In the genomic region with DNA sequence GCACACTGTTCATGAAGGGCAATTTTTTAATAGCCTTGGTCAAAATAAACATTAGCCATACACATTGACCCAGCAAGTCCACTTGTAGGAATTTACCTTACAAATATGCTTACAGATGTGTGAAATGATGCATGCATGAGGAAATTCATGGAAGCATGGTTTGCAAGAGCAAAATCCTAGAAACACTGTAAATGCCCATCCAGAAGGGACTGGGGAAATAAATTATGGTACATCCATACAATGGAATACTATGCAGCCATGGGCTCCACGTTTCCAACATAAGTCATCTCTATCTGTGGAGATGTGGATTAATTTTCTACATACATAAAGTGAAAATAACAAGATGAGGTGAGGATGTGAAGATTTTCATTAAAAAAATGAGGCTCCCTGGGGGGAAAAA, we compare ENCODE assay signal across 29 cellular contexts.
"Had no signal": no experiment of that assay in that cellular context is flagged by ENCODE, and none has a peak within 500 bp of the region (broad histone marks: within the 10 kb centered on the region; RNA-seq: fewer than 3 reads in every experiment).

No MANE protein-coding gene starts in this region.

- H3K36me3 Mint-ChIP-seq: natural killer cell; neural progenitor cell; stimulated activated memory B cell treated with anti-CD40 and anti-IgM and Interleukin-4, amounts not matched to agents 10 μg/mL and 1 μg/mL and 100 μg/mL, for 72 hours; type B pancreatic cell had no signal

- H3K27me3 Mint-ChIP-seq: type B pancreatic cell had no signal

- H2AFZ ChIP-seq: parathyroid adenoma had no signal

- H3K27ac Mint-ChIP-seq: natural killer cell; nephron; neural progenitor cell; progenitor cell of endocrine pancreas; stimulated activated memory B cell treated with anti-CD40 and anti-IgM and Interleukin-4, amounts not matched to agents 10 μg/mL and 1 μg/mL and 100 μg/mL, for 72 hours; stimulated activated naive CD8-positive, alpha-beta T cell treated with anti-CD3 and anti-CD28 coated beads, Interleukin-15, amount 100 ng/mL, for 72 hours; type B pancreatic cell had no signal

- H3K79me2 ChIP-seq: parathyroid adenoma had no signal

- H3K4me2 ChIP-seq: neural progenitor cell had no signal

- H3K27me3 ChIP-seq: neural progenitor cell, ovary, right lobe of liver, sigmoid colon, suprapubic skin, testis, tibial artery, transverse colon, upper lobe of right lung, uterus had no signal

- H3K27ac ChIP-seq: neural progenitor cell, ovary, parathyroid adenoma, psoas muscle, right lobe of liver, sigmoid colon, suprapubic skin, testis, tibial artery, transverse colon, upper lobe of right lung, uterus had no signal

- H3K9me3 Mint-ChIP-seq: natural killer cell; stimulated activated memory B cell treated with anti-CD40 and anti-IgM and Interleukin-4, amounts not matched to agents 10 μg/mL and 1 μg/mL and 100 μg/mL, for 72 hours; stimulated activated naive CD8-positive, alpha-beta T cell treated with anti-CD3 and anti-CD28 coated beads, Interleukin-15, amount 100 ng/mL, for 72 hours had no signal

- DNase-seq: natural killer cell; occipital lobe; ovary; posterior cingulate gyrus; psoas muscle; right cardiac atrium; right lobe of liver; sigmoid colon; small intestine; stimulated activated CD4-positive, alpha-beta T cell treated with anti-CD3 and anti-CD28 coated beads, Interleukin-15, amount 100 ng/mL, for 24 hours; stimulated activated CD4-positive, alpha-beta T cell treated with anti-CD3 and anti-CD28 coated beads, Interleukin-4, amount 100 ng/mL, for 1 hour; stimulated activated CD4-positive, alpha-beta T cell treated with anti-CD3 and anti-CD28 coated beads, Interleukin-4, amount 100 ng/mL, for 4 hours; stimulated activated CD8-positive, alpha-beta memory T cell treated with anti-CD3 and anti-CD28 coated beads, Interleukin-4, amount 100 ng/mL, for 48 hours; stimulated activated naive CD4-positive, alpha-beta T cell; stimulated activated naive CD8-positive, alpha-beta T cell treated with anti-CD3 and anti-CD28 coated beads, Interleukin-15, amount 100 ng/mL, for 72 hours; stimulated activated naive CD8-positive, alpha-beta T cell treated with anti-CD3 and anti-CD28 coated beads, Interleukin-15, Interleukin-2, amounts not matched to agents 100 U/mL and 50 U/mL, for 24 hours; substantia nigra; testis; tibial artery; transverse colon; upper lobe of right lung; uterus had no signal

- H3K4me1 ChIP-seq: neural progenitor cell, parathyroid adenoma, psoas muscle, right lobe of liver, sigmoid colon, suprapubic skin, testis, tibial artery, transverse colon, upper lobe of right lung, uterus had no signal

- H3K4me3 ChIP-seq: neural progenitor cell, ovary, psoas muscle, right lobe of liver, sigmoid colon, suprapubic skin, testis, tibial artery, transverse colon, upper lobe of right lung, uterus had no signal

- H3K4me3 Mint-ChIP-seq: natural killer cell; nephron; neural progenitor cell; stimulated activated memory B cell treated with anti-CD40 and anti-IgM and Interleukin-4, amounts not matched to agents 10 μg/mL and 1 μg/mL and 100 μg/mL, for 72 hours; stimulated activated naive CD8-positive, alpha-beta T cell treated with anti-CD3 and anti-CD28 coated beads, Interleukin-15, amount 100 ng/mL, for 72 hours; type B pancreatic cell had no signal

- H3K4me1 Mint-ChIP-seq: natural killer cell; nephron; neural progenitor cell; stimulated activated naive CD8-positive, alpha-beta T cell treated with anti-CD3 and anti-CD28 coated beads, Interleukin-15, amount 100 ng/mL, for 72 hours had no signal

- H3K9me3 ChIP-seq: ovary, psoas muscle, right lobe of liver, suprapubic skin, testis, tibial artery, transverse colon, upper lobe of right lung, uterus had no signal

- H3K36me3 ChIP-seq: neural progenitor cell, ovary, right lobe of liver, sigmoid colon, suprapubic skin, tibial artery, transverse colon, upper lobe of right lung, uterus had no signal

- FAIRE-seq: small intestine had no signal

- H3K9ac ChIP-seq: neural progenitor cell, parathyroid adenoma had no signal

- ATAC-seq: natural killer cell; psoas muscle; right cardiac atrium; right lobe of liver; stimulated activated memory B cell treated with anti-CD40 and anti-IgM and Interleukin-4, amounts not matched to agents 10 μg/mL and 1 μg/mL and 100 μg/mL, for 72 hours; stimulated activated naive CD8-positive, alpha-beta T cell treated with anti-CD3 and anti-CD28 coated beads, Interleukin-15, amount 100 ng/mL, for 72 hours; stimulated activated naive CD8-positive, alpha-beta T cell treated with anti-CD3 and anti-CD28 coated beads, Interleukin-15, Interleukin-2, amounts not matched to agents 100 U/mL and 50 U/mL, for 24 hours; upper lobe of right lung had no signal
